Comparison of ENCODE assay signal across 1 cellular context in the genomic region with DNA sequence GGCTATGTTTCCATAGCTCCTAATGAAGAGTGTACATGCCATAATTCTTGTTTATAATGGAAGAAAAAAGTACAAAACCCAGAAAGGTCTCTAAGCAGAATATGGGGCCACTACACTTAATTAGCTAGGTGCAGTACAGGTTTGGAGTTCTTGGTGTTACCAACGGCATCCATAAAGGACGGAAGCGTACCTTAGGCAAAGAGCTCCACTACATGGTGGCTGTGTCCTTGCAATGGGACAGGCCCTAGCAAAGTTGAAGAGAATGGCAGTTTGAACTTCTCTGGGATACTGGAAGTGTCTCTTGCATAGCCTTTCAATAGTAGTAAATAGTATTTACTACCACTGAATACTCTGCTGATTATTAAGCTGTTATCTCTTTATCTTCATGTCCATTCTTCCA.
TF ChIP-seq lines count a peak whose summit lies in the region.

No MANE protein-coding gene starts in this region.

TF ChIP-seq in H1, 55 proteins besides CTCF, POLR2A, EP300 and RAD21:
- TF ChIP-seq, protein P1, sequence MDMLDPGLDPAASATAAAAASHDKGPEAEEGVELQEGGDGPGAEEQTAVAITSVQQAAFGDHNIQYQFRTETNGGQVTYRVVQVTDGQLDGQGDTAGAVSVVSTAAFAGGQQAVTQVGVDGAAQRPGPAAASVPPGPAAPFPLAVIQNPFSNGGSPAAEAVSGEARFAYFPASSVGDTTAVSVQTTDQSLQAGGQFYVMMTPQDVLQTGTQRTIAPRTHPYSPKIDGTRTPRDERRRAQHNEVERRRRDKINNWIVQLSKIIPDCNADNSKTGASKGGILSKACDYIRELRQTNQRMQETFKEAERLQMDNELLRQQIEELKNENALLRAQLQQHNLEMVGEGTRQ (IDR thresholded peaks at IDR 0.05; ENCODE audit: low read length): no peak
- TF ChIP-seq SRF (IDR thresholded peaks at IDR 0.05; ENCODE audit: low read depth, low read length) (no peak), TEAD4 (IDR thresholded peaks at IDR 0.05; ENCODE audit: low read depth, low read length) (no peak), JUND (IDR thresholded peaks at IDR 0.05; ENCODE audit: low read length) (no peak), RBBP5 (IDR thresholded peaks at IDR 0.05; ENCODE audit: borderline replicate concordance, low read depth, low read length) (no peak), NANOG (IDR thresholded peaks at IDR 0.05; ENCODE audit: insufficient read depth, low read depth, low read length, poor library complexity, severe bottlenecking) (no peak), SUZ12 (IDR thresholded peaks at IDR 0.05; ENCODE audit: low read length) (no peak), BRCA1 (IDR thresholded peaks at IDR 0.05; ENCODE audit: low read depth, low read length) (no peak), HDAC6 (IDR thresholded peaks at IDR 0.05; ENCODE audit: low read depth, low read length) (no peak), CHD2 (IDR thresholded peaks at IDR 0.05; ENCODE audit: low read length) (no peak), BACH1 (IDR thresholded peaks at IDR 0.05; ENCODE audit: low read length) (no peak), GTF2F1 (IDR thresholded peaks at IDR 0.05; ENCODE audit: borderline replicate concordance, low read depth, low read length) (no peak), TAF7 (optimal IDR thresholded peaks at IDR 0.05; ENCODE audit: borderline replicate concordance, low read depth, low read length) (no peak), CREB1 (IDR thresholded peaks at IDR 0.05) (no peak), FOSL1 (IDR thresholded peaks at IDR 0.05; ENCODE audit: insufficient read depth, low read depth, low read length) (no peak)
- TF ChIP-seq, protein P2, sequence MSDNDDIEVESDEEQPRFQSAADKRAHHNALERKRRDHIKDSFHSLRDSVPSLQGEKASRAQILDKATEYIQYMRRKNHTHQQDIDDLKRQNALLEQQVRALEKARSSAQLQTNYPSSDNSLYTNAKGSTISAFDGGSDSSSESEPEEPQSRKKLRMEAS (IDR thresholded peaks at IDR 0.05): no peak
TF ChIP-seq in H1: peak in this region for 0.
